Comparison of ENCODE assay signal across 1 cellular context in genomic region chr10:68955786-68956532, GRCh38.
TF ChIP-seq lines count a peak whose summit lies in the region.

Gene DDX21, plus strand, starts transcription at chr10:68956170. Its CDS starts 56 bp downstream, at chr10:68956226.

TF ChIP-seq in HepG2, 621 proteins besides CTCF, POLR2A, EP300 and RAD21 (continued from another document and continues in another):
- TF ChIP-seq PPARG (CRISPR knock-in tag; conservative IDR thresholded peaks at IDR 0.05) (0 out of 2 replicates have a peak, but pooled peaks have one; percentile 35), SNAPC4 (CRISPR knock-in tag; IDR thresholded peaks at IDR 0.05) (0 out of 2 replicates have a peak, but pooled peaks have one; percentile 41), FOXK2 (IDR thresholded peaks at IDR 0.05) (no peak), NFIC (IDR thresholded peaks at IDR 0.05; ENCODE audit: low read length) (0 out of 2 replicates have a peak, but pooled peaks have one; percentile 48), POGK (CRISPR knock-in tag; conservative IDR thresholded peaks at IDR 0.05) (no peak; the same call in 1 of the 2 replicates), ZNF34 (CRISPR knock-in tag; IDR thresholded peaks at IDR 0.05; ENCODE audit: borderline replicate concordance) (no peak), SIN3B (IDR thresholded peaks at IDR 0.05; ENCODE audit: low read length) (peak; percentile 97), ZNF446 (CRISPR knock-in tag; IDR thresholded peaks at IDR 0.05) (peak; percentile 58; the same call in 1 of the 2 replicates), FOXA1 (IDR thresholded peaks at IDR 0.05) (no peak), FOXA1 (CRISPR knock-in tag; IDR thresholded peaks at IDR 0.05) (0 out of 2 replicates have a peak, but pooled peaks have one; percentile 7), YEATS4 (CRISPR knock-in tag; IDR thresholded peaks at IDR 0.05; ENCODE audit: borderline replicate concordance) (peak; percentile 97), RARG (CRISPR knock-in tag; IDR thresholded peaks at IDR 0.05; ENCODE audit: low read depth) (peak; percentile 41; the same call in 1 of the 2 replicates), SOX5 (CRISPR knock-in tag; IDR thresholded peaks at IDR 0.05; ENCODE audit: borderline replicate concordance) (peak; percentile 28; the same call in 1 of the 2 replicates), HOXA9 (CRISPR knock-in tag; IDR thresholded peaks at IDR 0.05; ENCODE audit: borderline replicate concordance) (no peak), ZNF468 (CRISPR knock-in tag; IDR thresholded peaks at IDR 0.05) (0 out of 2 replicates have a peak, but pooled peaks have one; percentile 24), KLF6 (CRISPR knock-in tag; IDR thresholded peaks at IDR 0.05) (peak; percentile 54; the same call in 1 of the 2 replicates), ZNF766 (CRISPR knock-in tag; IDR thresholded peaks at IDR 0.05; ENCODE audit: borderline replicate concordance) (peak; percentile 67; the same call in 1 of the 2 replicates), SIX1 (CRISPR knock-in tag; IDR thresholded peaks at IDR 0.05; ENCODE audit: borderline replicate concordance) (no peak), ZNF280B (CRISPR knock-in tag; IDR thresholded peaks at IDR 0.05; ENCODE audit: borderline replicate concordance) (peak; percentile 64; the same call in 1 of the 2 replicates), HIVEP1 (CRISPR knock-in tag; IDR thresholded peaks at IDR 0.05) (peak; percentile 79; the same call in 1 of the 2 replicates), CEBPZ (IDR thresholded peaks at IDR 0.05; ENCODE audit: low read length) (no peak), ETV5 (CRISPR knock-in tag; IDR thresholded peaks at IDR 0.05; ENCODE audit: borderline replicate concordance) (peak; percentile 67; the same call in 1 of the 2 replicates), ZNF547 (CRISPR knock-in tag; IDR thresholded peaks at IDR 0.05) (peak; percentile 33; the same call in 1 of the 2 replicates), SMC3 (IDR thresholded peaks at IDR 0.05; ENCODE audit: low read length) (peak; percentile 15; the same call in 1 of the 2 replicates), ZNF382 (CRISPR knock-in tag; IDR thresholded peaks at IDR 0.05; ENCODE audit: borderline replicate concordance) (no peak), BRCA1 (CRISPR knock-in tag; IDR thresholded peaks at IDR 0.05) (no peak), ZNF83 (CRISPR knock-in tag; IDR thresholded peaks at IDR 0.05; ENCODE audit: borderline replicate concordance) (0 out of 2 replicates have a peak, but pooled peaks have one; percentile 61), KDM2A (CRISPR knock-in tag; IDR thresholded peaks at IDR 0.05; ENCODE audit: borderline replicate concordance, low read depth) (peak; percentile 83), PHF8 (CRISPR knock-in tag; IDR thresholded peaks at IDR 0.05) (peak; percentile 91), ZNF605 (CRISPR knock-in tag; IDR thresholded peaks at IDR 0.05) (peak; percentile 72), ARNTL (CRISPR knock-in tag; IDR thresholded peaks at IDR 0.05) (no peak), ZNF30 (CRISPR knock-in tag; IDR thresholded peaks at IDR 0.05) (no peak), CREB1 (IDR thresholded peaks at IDR 0.05) (peak; percentile 86), CREB1 (CRISPR knock-in tag; IDR thresholded peaks at IDR 0.05) (peak; percentile 98), ZNF704 (CRISPR knock-in tag; IDR thresholded peaks at IDR 0.05; ENCODE audit: borderline replicate concordance) (no peak; the same call in 1 of the 2 replicates), KDM5B (CRISPR knock-in tag; IDR thresholded peaks at IDR 0.05; ENCODE audit: borderline replicate concordance) (peak; percentile 75; the same call in 1 of the 2 replicates), TMF1 (CRISPR knock-in tag; IDR thresholded peaks at IDR 0.05; ENCODE audit: low read depth) (0 out of 2 replicates have a peak, but pooled peaks have one; percentile 23), ARID2 (CRISPR knock-in tag; IDR thresholded peaks at IDR 0.05; ENCODE audit: borderline replicate concordance) (no peak), NCOA5 (CRISPR knock-in tag; IDR thresholded peaks at IDR 0.05) (no peak), NFE2L2 (IDR thresholded peaks at IDR 0.05; ENCODE audit: low read length) (no peak), PHF20 (CRISPR knock-in tag; IDR thresholded peaks at IDR 0.05) (peak; percentile 94), DNMT3B (CRISPR knock-in tag; conservative IDR thresholded peaks at IDR 0.05) (no peak; the same call in 1 of the 2 replicates), ARID4A (CRISPR knock-in tag; IDR thresholded peaks at IDR 0.05; ENCODE audit: borderline replicate concordance) (peak; percentile 99)
- TF ChIP-seq, protein P1, sequence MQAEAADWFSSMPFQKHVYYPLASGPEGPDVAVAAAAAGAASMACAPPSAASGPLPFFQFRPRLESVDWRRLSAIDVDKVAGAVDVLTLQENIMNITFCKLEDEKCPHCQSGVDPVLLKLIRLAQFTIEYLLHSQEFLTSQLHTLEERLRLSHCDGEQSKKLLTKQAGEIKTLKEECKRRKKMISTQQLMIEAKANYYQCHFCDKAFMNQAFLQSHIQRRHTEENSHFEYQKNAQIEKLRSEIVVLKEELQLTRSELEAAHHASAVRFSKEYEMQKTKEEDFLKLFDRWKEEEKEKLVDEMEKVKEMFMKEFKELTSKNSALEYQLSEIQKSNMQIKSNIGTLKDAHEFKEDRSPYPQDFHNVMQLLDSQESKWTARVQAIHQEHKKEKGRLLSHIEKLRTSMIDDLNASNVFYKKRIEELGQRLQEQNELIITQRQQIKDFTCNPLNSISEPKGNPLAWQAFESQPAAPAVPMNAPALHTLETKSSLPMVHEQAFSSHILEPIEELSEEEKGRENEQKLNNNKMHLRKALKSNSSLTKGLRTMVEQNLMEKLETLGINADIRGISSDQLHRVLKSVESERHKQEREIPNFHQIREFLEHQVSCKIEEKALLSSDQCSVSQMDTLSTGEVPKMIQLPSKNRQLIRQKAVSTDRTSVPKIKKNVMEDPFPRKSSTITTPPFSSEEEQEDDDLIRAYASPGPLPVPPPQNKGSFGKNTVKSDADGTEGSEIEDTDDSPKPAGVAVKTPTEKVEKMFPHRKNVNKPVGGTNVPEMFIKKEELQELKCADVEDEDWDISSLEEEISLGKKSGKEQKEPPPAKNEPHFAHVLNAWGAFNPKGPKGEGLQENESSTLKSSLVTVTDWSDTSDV (CRISPR knock-in tag; IDR thresholded peaks at IDR 0.05): no peak
